ENCODE assay signal across 11 cellular contexts in genomic region chr6:132401941-132402275, GRCh38. TPM values are rescaled to one million over a fixed set of nuclear protein-coding genes. Genes with fewer than 3 reads are reported as not detected.
DNase-seq lines count a peak whose midpoint lies in the region; TF ChIP-seq lines count a peak whose summit lies in the region.
"Had no signal": no experiment of that assay in that cellular context is flagged by ENCODE, and none has a peak within 500 bp of the region (broad histone marks: within the 10 kb centered on the region; RNA-seq: fewer than 3 reads in every experiment).

No MANE protein-coding gene starts in this region.

- H3K23me2 ChIP-seq in H9 (ENCODE audit: insufficient read length, low read depth, low read length, poor library complexity, severe bottlenecking), result peaks cover 12% of the 10 kb centered on the region

- H3K4ac ChIP-seq in H9 (ENCODE audit: low read depth, low read length), result no peak overlapping the region

- TF ChIP-seq CTCF in H9 (conservative IDR thresholded peaks at IDR 0.05), result no peak

- no peak overlapping the region for H2BK15ac ChIP-seq in H9 (ENCODE audit: low read depth, low read length)

- peak overlapping the region; percentile 90 for H3K14ac ChIP-seq in H9 (ENCODE audit: insufficient read depth, low read length)

- no peak overlapping the region for H2BK5ac ChIP-seq in H9 (ENCODE audit: insufficient read length, low read length)

- no peaks in the 10 kb centered on the region for H3K79me2 ChIP-seq in H9 (ENCODE audit: insufficient read depth, low read length)

- intact Hi-C loops in activated T-helper 1 cell treated with anti-CD3 and anti-CD28 coated beads, Interleukin-12 subunit alpha, Interleukin-12 subunit beta, Interleukin-2, Interleukin-4 antibody, amounts not matched to agents 30 ng/mL and 10 ng/mL and 1 ng/mL, durations not matched to agents 14 hours and 24 hours and 36 hours (cut with micrococcal nuclease), result no loop called here

- no peaks in the 10 kb centered on the region; the same call in 1 of the 2 replicates for H3K4me1 ChIP-seq in H9 (ENCODE audit: insufficient read depth, low read length)
- peaks cover 7% of the 10 kb centered on the region; the same call in 1 of the 2 replicates for H3K4me1 ChIP-seq in iPS-20b (ENCODE audit: insufficient read depth, low read length)
- H3K4me1 ChIP-seq in skeletal muscle satellite cell (ENCODE audit: control insufficient read depth, insufficient read depth, low read length), result peaks cover 37% of the 10 kb centered on the region

- peak overlapping the region; percentile 63 for H2AFZ ChIP-seq in H9 (ENCODE audit: low read length)

- H3K4me3 ChIP-seq in iPS-20b (ENCODE audit: low read length), result peak overlapping the region; percentile 80
- H3K4me3 ChIP-seq in skeletal muscle satellite cell (ENCODE audit: low read length), result peak overlapping the region; percentile 90

- H3K18ac ChIP-seq in H9 (ENCODE audit: insufficient read length, low read depth, low read length), result peak overlapping the region; percentile 86

- H3K56ac ChIP-seq in H9 (ENCODE audit: insufficient read length, low read depth, low read length), result no peak overlapping the region

- H2BK12ac ChIP-seq in H9 (ENCODE audit: insufficient read length, low read depth, low read length), result no peak overlapping the region

- WGBS in H9 (ENCODE audit: extremely low coverage, insufficient read length, low lambda C conversion rate), result no CpG with 5 or more reads among the region's 13 CpGs

- H3K36me3 ChIP-seq in iPS-20b (ENCODE audit: insufficient read depth, low read depth, low read length) (no peaks in the 10 kb centered on the region), skeletal muscle satellite cell (ENCODE audit: insufficient read depth, low read length) (no peaks in the 10 kb centered on the region)

- no peaks in the 10 kb centered on the region for H3K9me3 ChIP-seq in H9 (ENCODE audit: control insufficient read depth, low read depth, low read length)
- H3K9me3 ChIP-seq in iPS-20b (ENCODE audit: insufficient read depth, low read depth, low read length), result no peaks in the 10 kb centered on the region
- H3K9me3 ChIP-seq in skeletal muscle satellite cell (replicated peaks; ENCODE audit: low read length), result no peaks in the 10 kb centered on the region

- H2BK20ac ChIP-seq in H9 (ENCODE audit: low read depth, low read length, poor library complexity, severe bottlenecking), result no peak overlapping the region

- no peaks in the 10 kb centered on the region for H3K36me3 Mint-ChIP-seq in H9 (ENCODE audit: insufficient read depth in 1 of 3, low read depth in 3 of 3)
- H3K36me3 Mint-ChIP-seq in activated T-helper 1 cell treated with anti-CD3 and anti-CD28 coated beads, Interleukin-12 subunit alpha, Interleukin-12 subunit beta, Interleukin-2, Interleukin-4 antibody, amounts not matched to agents 30 ng/mL and 10 ng/mL and 1 ng/mL, durations not matched to agents 14 hours and 24 hours and 36 hours (ENCODE audit: low read depth), result no peaks in the 10 kb centered on the region
- H3K36me3 Mint-ChIP-seq in T-helper 2 cell treated with Interferon-gamma antibody and Interleukin-4, amounts not matched to agents 5 μg/mL and 100 μg/mL, for 36 hours (ENCODE audit: low read depth), result no peaks in the 10 kb centered on the region

- H3K4me2 ChIP-seq in H9 (ENCODE audit: insufficient read depth, insufficient read length, low read length) (peak overlapping the region; percentile 98), skeletal muscle satellite cell (ENCODE audit: low read length) (peak overlapping the region; percentile 96)

- no peak overlapping the region for H4K5ac ChIP-seq in H9 (ENCODE audit: insufficient read length, low read depth, low read length)

- H4K91ac ChIP-seq in H9 (ENCODE audit: insufficient read length, low read depth, low read length), result no peak overlapping the region

- no peaks in the 10 kb centered on the region for H3K79me1 ChIP-seq in H9 (ENCODE audit: insufficient read depth, low read depth, low read length, poor library complexity, severe bottlenecking)

- peak overlapping the region; percentile 4 for H3K9ac ChIP-seq in H9 (ENCODE audit: extremely low read depth, insufficient read length, low read length)
- peak overlapping the region; percentile 53 for H3K9ac ChIP-seq in iPS-20b (ENCODE audit: low read depth, low read length)
- peak overlapping the region; percentile 82 for H3K9ac ChIP-seq in skeletal muscle satellite cell (ENCODE audit: low read depth, low read length)

- H3K27me3 Mint-ChIP-seq in H9 (ENCODE audit: low read depth), result peaks cover 72% of the 10 kb centered on the region
- H3K27me3 Mint-ChIP-seq in activated T-helper 1 cell treated with anti-CD3 and anti-CD28 coated beads, Interleukin-12 subunit alpha, Interleukin-12 subunit beta, Interleukin-2, Interleukin-4 antibody, amounts not matched to agents 30 ng/mL and 10 ng/mL and 1 ng/mL, durations not matched to agents 14 hours and 24 hours and 36 hours (ENCODE audit: insufficient read depth), result peaks cover 59% of the 10 kb centered on the region
- peaks cover 64% of the 10 kb centered on the region for H3K27me3 Mint-ChIP-seq in T-helper 2 cell treated with Interferon-gamma antibody and Interleukin-4, amounts not matched to agents 5 μg/mL and 100 μg/mL, for 36 hours (ENCODE audit: low read depth)

- H3T11ph ChIP-seq in H9 (ENCODE audit: low read length), result no peak overlapping the region

- peak overlapping the region; percentile 75 to 84 for H3K4me3 Mint-ChIP-seq in H9
- H3K4me3 Mint-ChIP-seq in activated T-helper 1 cell treated with anti-CD3 and anti-CD28 coated beads, Interleukin-12 subunit alpha, Interleukin-12 subunit beta, Interleukin-2, Interleukin-4 antibody, amounts not matched to agents 30 ng/mL and 10 ng/mL and 1 ng/mL, durations not matched to agents 14 hours and 24 hours and 36 hours, result peak overlapping the region; percentile 13
- H3K4me3 Mint-ChIP-seq in T-helper 2 cell treated with Interferon-gamma antibody and Interleukin-4, amounts not matched to agents 5 μg/mL and 100 μg/mL, for 36 hours, result no peak overlapping the region

- H4K20me1 ChIP-seq in H9 (ENCODE audit: control insufficient read depth, insufficient read depth, insufficient read length), result no peaks in the 10 kb centered on the region

- H3K9me3 Mint-ChIP-seq in H9, result no peaks in the 10 kb centered on the region
- H3K9me3 Mint-ChIP-seq in activated T-helper 1 cell treated with anti-CD3 and anti-CD28 coated beads, Interleukin-12 subunit alpha, Interleukin-12 subunit beta, Interleukin-2, Interleukin-4 antibody, amounts not matched to agents 30 ng/mL and 10 ng/mL and 1 ng/mL, durations not matched to agents 14 hours and 24 hours and 36 hours, result no peaks in the 10 kb centered on the region
- H3K9me3 Mint-ChIP-seq in T-helper 2 cell treated with Interferon-gamma antibody and Interleukin-4, amounts not matched to agents 5 μg/mL and 100 μg/mL, for 36 hours, result no peaks in the 10 kb centered on the region

- H3K27ac Mint-ChIP-seq in H9, result no peak overlapping the region
- no peak overlapping the region for H3K27ac Mint-ChIP-seq in activated T-helper 1 cell treated with anti-CD3 and anti-CD28 coated beads, Interleukin-12 subunit alpha, Interleukin-12 subunit beta, Interleukin-2, Interleukin-4 antibody, amounts not matched to agents 30 ng/mL and 10 ng/mL and 1 ng/mL, durations not matched to agents 14 hours and 24 hours and 36 hours
- H3K27ac Mint-ChIP-seq in T-helper 2 cell treated with Interferon-gamma antibody and Interleukin-4, amounts not matched to agents 5 μg/mL and 100 μg/mL, for 36 hours, result no peak overlapping the region

- H2BK120ac ChIP-seq in H9 (ENCODE audit: low read depth, low read length, poor library complexity, severe bottlenecking), result no peak overlapping the region

- DNase-seq in H9, result peak; percentile 31
- DNase-seq in activated T-helper 1 cell treated with anti-CD3 and anti-CD28 coated beads, Interleukin-12 subunit alpha, Interleukin-12 subunit beta, Interleukin-2, Interleukin-4 antibody, amounts not matched to agents 30 ng/mL and 10 ng/mL and 1 ng/mL, durations not matched to agents 14 hours and 24 hours and 36 hours (ENCODE audit: low spot score), result no peak
- no peak for DNase-seq in T-helper 2 cell treated with Interferon-gamma antibody and Interleukin-4, amounts not matched to agents 5 μg/mL and 100 μg/mL, for 36 hours (ENCODE audit: low spot score)
- DNase-seq in NCI-H82 (lab: John Stamatoyannopoulos, UW), result no peak
- DNase-seq in kidney glomerular epithelial cell (lab: John Stamatoyannopoulos, UW), result no peak
- DNase-seq in hepatic stellate cell (ENCODE audit: low spot score), result no peak
- DNase-seq: activated CD4-positive, alpha-beta T cell treated with anti-CD3 and anti-CD28 coated beads, Interleukin-2, amount 50 U/mL, for 4 hours; effector CD8-positive, alpha-beta T cell; NCI-H2171 had no signal

- no peak overlapping the region for H4K8ac ChIP-seq in H9 (replicated peaks; ENCODE audit: insufficient read length, low read depth, low read length)

- no peak overlapping the region for H2AK5ac ChIP-seq in H9 (ENCODE audit: insufficient read length, low read length)

- H3K23ac ChIP-seq in H9 (ENCODE audit: insufficient read length, low read depth, low read length), result no peak overlapping the region

- peaks cover 8 to 20% of the 10 kb centered on the region in 2 experiments; a peak in 2 of 4 replicates for H3K4me1 Mint-ChIP-seq in H9
- peaks cover 31% of the 10 kb centered on the region for H3K4me1 Mint-ChIP-seq in activated T-helper 1 cell treated with anti-CD3 and anti-CD28 coated beads, Interleukin-12 subunit alpha, Interleukin-12 subunit beta, Interleukin-2, Interleukin-4 antibody, amounts not matched to agents 30 ng/mL and 10 ng/mL and 1 ng/mL, durations not matched to agents 14 hours and 24 hours and 36 hours (ENCODE audit: low read depth)
- H3K4me1 Mint-ChIP-seq in T-helper 2 cell treated with Interferon-gamma antibody and Interleukin-4, amounts not matched to agents 5 μg/mL and 100 μg/mL, for 36 hours (ENCODE audit: low read depth), result no peaks in the 10 kb centered on the region

- H3K27ac ChIP-seq in H9 (ENCODE audit: insufficient read length, low read depth, low read length) (no peak overlapping the region), iPS-20b (ENCODE audit: low read length) (no peak overlapping the region)

- H3K27me3 ChIP-seq in H9 (ENCODE audit: insufficient read depth, low read length) (peaks cover 21% of the 10 kb centered on the region), iPS-20b (ENCODE audit: insufficient read depth, low read length) (peaks cover 54% of the 10 kb centered on the region), skeletal muscle satellite cell (ENCODE audit: control insufficient read depth, insufficient read depth, low read length) (peaks cover 9% of the 10 kb centered on the region)

RNA-seq across cellular contexts. Expression of gene MOXD1, which starts 0.6 kb away (rescaled TPM):
- 2.3 and 2.5 TPM in 2 replicates for total RNA-seq in H9 (2021)
- total RNA-seq in activated T-helper 1 cell treated with anti-CD3 and anti-CD28 coated beads, Interleukin-12 subunit alpha, Interleukin-12 subunit beta, Interleukin-2, Interleukin-4 antibody, amounts not matched to agents 30 ng/mL and 10 ng/mL and 1 ng/mL, durations not matched to agents 14 hours and 24 hours and 36 hours, result 0.27 and 0.29 TPM in 2 replicates
- total RNA-seq in skeletal muscle satellite cell (2012; rRNA removed), result 7.9 and 10.9 TPM in 2 replicates

Comparison
In these comparisons a context has a peak if more than half of its experiments do, and no peak if none do; other contexts are left out.
1. H3K9ac ChIP-seq: peak in every context shown above with its lines; median percentile 82 in skeletal muscle satellite cell; 53 in iPS-20b; 4 in H9.